Comparison of ENCODE assay signal across 12 cellular contexts in the genomic region with DNA sequence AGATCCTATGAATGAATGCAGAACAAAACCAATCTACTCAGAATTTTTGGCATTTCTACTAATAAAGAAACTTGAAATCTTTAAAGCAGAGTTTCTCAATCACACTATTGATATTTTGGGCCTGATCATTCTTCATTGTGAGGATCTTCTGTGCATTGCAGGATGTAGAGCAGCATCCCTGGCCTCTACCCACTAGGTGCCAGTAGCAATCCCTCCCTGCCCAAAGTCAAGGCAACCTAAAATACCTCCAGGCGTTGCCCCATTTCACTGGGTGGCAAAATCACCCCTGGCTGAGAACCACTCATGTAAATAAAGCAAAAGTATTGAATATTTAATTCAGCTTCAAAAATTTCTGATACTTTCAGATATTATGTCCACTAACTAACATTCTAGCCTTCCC.
DNase-seq lines count a peak whose midpoint lies in the region; ATAC-seq and TF ChIP-seq lines count a peak whose summit lies in the region.
"Had no signal": no experiment of that assay in that cellular context is flagged by ENCODE, and none has a peak within 500 bp of the region (broad histone marks: within the 10 kb centered on the region; RNA-seq: fewer than 3 reads in every experiment).

No MANE protein-coding gene starts in this region.

- no peak for TF ChIP-seq POLR2A in GM18505 (IDR thresholded peaks at IDR 0.05; ENCODE audit: borderline replicate concordance, extremely low read depth, insufficient read depth, insufficient read length)

- H3K4me3 ChIP-seq in GM12875 (ENCODE audit: low read depth, low read length) (no peak overlapping the region), fibroblast of the aortic adventitia (ENCODE audit: low read depth, low read length) (no peak overlapping the region), left lung (no peak overlapping the region)

- H3K36me3 ChIP-seq in left lung: no peaks in the 10 kb centered on the region

- H3K27me3 ChIP-seq in left lung: peaks cover 0 to 5% of the 10 kb centered on the region in 2 donors

- no peak overlapping the region for H3K27ac ChIP-seq in left lung

- intact Hi-C loops in left lung (cut with DNase I): no loop called here

- H3K9me3 ChIP-seq in left lung: no peaks in the 10 kb centered on the region

- no peaks in the 10 kb centered on the region for H3K4me1 ChIP-seq in left lung

- DNase-seq in AG09319 (ENCODE audit: extremely low read depth, low read depth): no peak
- peak; percentile 14 for DNase-seq in RPMI8226
- DNase-seq in fibroblast of the aortic adventitia (ENCODE audit: low read depth): peak; percentile 44
- no peak for DNase-seq in left lung
- DNase-seq in central memory CD4-positive, alpha-beta T cell: no peak
- DNase-seq: effector CD4-positive, alpha-beta T cell; left ventricle myocardium superior; MV-4-11; retina had no signal

- TF ChIP-seq CTCF in AG09319 (IDR thresholded peaks at IDR 0.05; ENCODE audit: low read depth, low read length): peak; percentile 64
- TF ChIP-seq CTCF in GM12875 (IDR thresholded peaks at IDR 0.05; ENCODE audit: borderline replicate concordance, insufficient read depth, low read depth, low read length): peak; percentile 43; the same call in 1 of the 2 replicates
- peak; percentile 59 for TF ChIP-seq CTCF in fibroblast of the aortic adventitia (IDR thresholded peaks at IDR 0.05; ENCODE audit: insufficient read depth, low read length)
- TF ChIP-seq CTCF in left lung (IDR thresholded peaks at IDR 0.05): no peak

- no peak for ATAC-seq in GM18505 (IDR thresholded peaks at IDR 0.05; ENCODE audit: unreplicated experiment)
- ATAC-seq in left lung: no peak
- no peak for ATAC-seq in HG03432 (IDR thresholded peaks at IDR 0.05; ENCODE audit: unreplicated experiment)
- ATAC-seq: left ventricle myocardium superior had no signal

Comparison
In these comparisons a context has a peak if more than half of its experiments do, and no peak if none do; other contexts are left out.
1. DNase-seq: peak in RPMI8226 (single experiment) and fibroblast of the aortic adventitia (single experiment); none in AG09319 (single experiment), left lung (0 of 2) and central memory CD4-positive, alpha-beta T cell (single experiment).
2. CTCF ChIP-seq: peak in AG09319 (single experiment), GM12875 (single experiment) and fibroblast of the aortic adventitia (single experiment); none in left lung (0 of 2).